ENCODE assay signal across 20 cellular contexts in genomic region chr4:5752803-5753184, GRCh38. TPM values are rescaled to one million over a fixed set of nuclear protein-coding genes. Genes with fewer than 3 reads are reported as not detected.
A peak's percentile ranks its signal among the peaks of the same experiment; 100 is the strongest.
DNase-seq lines count a peak whose midpoint lies in the region; ATAC-seq and TF ChIP-seq lines count a peak whose summit lies in the region.
"Had no signal": no experiment of that assay in that cellular context is flagged by ENCODE, and none has a peak within 500 bp of the region (broad histone marks: within the 10 kb centered on the region; RNA-seq: fewer than 3 reads in every experiment).

No MANE protein-coding gene starts in this region.

- H3K9me3 Mint-ChIP-seq in nephron progenitor cell, result no peaks in the 10 kb centered on the region
- no peaks in the 10 kb centered on the region for H3K9me3 Mint-ChIP-seq in effector memory CD8-positive, alpha-beta T cell
- H3K9me3 Mint-ChIP-seq: activated T-cell treated with anti-CD3 and anti-CD28 coated beads, Interleukin-2, amount 50 U/mL, for 72 hours; T-helper 2 cell treated with Interferon-gamma antibody and Interleukin-4, amounts not matched to agents 5 μg/mL and 100 μg/mL, for 36 hours had no signal

- H3K4me3 ChIP-seq in H7 (ENCODE audit: insufficient read depth, low read depth, low read length) (no peak overlapping the region), RWPE2 (ENCODE audit: severe bottlenecking) (no peak overlapping the region), fibroblast of lung (replicated peaks in 1 of 4; ENCODE audit: control extremely low read depth in 1 of 4, insufficient read depth in 1 of 4, low read depth in 3 of 4, low read length in 4 of 4) (no peak overlapping the region)
- H3K4me3 ChIP-seq: cardiac muscle cell, suprapubic skin had no signal

- no peak overlapping the region for H3K4me3 Mint-ChIP-seq in nephron progenitor cell
- H3K4me3 Mint-ChIP-seq in effector memory CD8-positive, alpha-beta T cell, result no peak overlapping the region
- H3K4me3 Mint-ChIP-seq: activated naive CD8-positive, alpha-beta T cell; activated T-cell treated with anti-CD3 and anti-CD28 coated beads, Interleukin-2, amount 50 U/mL, for 72 hours; T-helper 2 cell treated with Interferon-gamma antibody and Interleukin-4, amounts not matched to agents 5 μg/mL and 100 μg/mL, for 36 hours had no signal

- H3K27ac ChIP-seq in RWPE2 (ENCODE audit: poor library complexity, severe bottlenecking) (peak overlapping the region; percentile 84), fibroblast of lung (ENCODE audit: insufficient read depth, low read length) (peak overlapping the region; percentile 5)
- H3K27ac ChIP-seq: cardiac muscle cell, suprapubic skin had no signal

- H3K27ac Mint-ChIP-seq in nephron progenitor cell, result no peak overlapping the region
- no peak overlapping the region for H3K27ac Mint-ChIP-seq in effector memory CD8-positive, alpha-beta T cell
- H3K27ac Mint-ChIP-seq: activated naive CD8-positive, alpha-beta T cell; activated T-cell treated with anti-CD3 and anti-CD28 coated beads, Interleukin-2, amount 50 U/mL, for 72 hours; T-helper 2 cell treated with Interferon-gamma antibody and Interleukin-4, amounts not matched to agents 5 μg/mL and 100 μg/mL, for 36 hours had no signal

- no peaks in the 10 kb centered on the region for H3K27me3 ChIP-seq in H7 (ENCODE audit: control insufficient read depth, insufficient read depth, low read length)
- no peaks in the 10 kb centered on the region for H3K27me3 ChIP-seq in RWPE2 (ENCODE audit: insufficient read depth, poor library complexity, severe bottlenecking)
- no peaks in the 10 kb centered on the region for H3K27me3 ChIP-seq in fibroblast of lung (ENCODE audit: control insufficient read depth, insufficient read depth, low read length)
- H3K27me3 ChIP-seq: cardiac muscle cell, suprapubic skin had no signal

- no peak overlapping the region for H2AFZ ChIP-seq in fibroblast of lung (ENCODE audit: low read length)

- H3K36me3 ChIP-seq in H7 (replicated peaks; ENCODE audit: control insufficient read depth, insufficient read depth, low read length) (peaks cover 10% of the 10 kb centered on the region), RWPE2 (ENCODE audit: low read depth) (peaks cover 68% of the 10 kb centered on the region), fibroblast of lung (ENCODE audit: control insufficient read depth, insufficient read depth, low read length) (peaks cover 29% of the 10 kb centered on the region)

- H3K27me3 Mint-ChIP-seq in nephron progenitor cell (ENCODE audit: low read depth, poor library complexity), result peaks cover 7% of the 10 kb centered on the region
- H3K27me3 Mint-ChIP-seq in effector memory CD8-positive, alpha-beta T cell, result no peaks in the 10 kb centered on the region

- peak; percentile 70 for DNase-seq in H7
- no peak for DNase-seq in RWPE2 (ENCODE audit: low spot score)
- no peak for DNase-seq in fibroblast of lung (ENCODE audit: low read depth in 2 of 2)
- DNase-seq in nephron progenitor cell, result peak; percentile 13
- DNase-seq in central memory CD4-positive, alpha-beta T cell, result no peak
- no peak for DNase-seq in epidermal melanocyte (ENCODE audit: insufficient read length, low spot score)
- DNase-seq in effector memory CD8-positive, alpha-beta T cell, result no peak
- DNase-seq: activated CD8-positive, alpha-beta memory T cell treated with anti-CD3 and anti-CD28 coated beads for 24 hours; activated T-cell treated with anti-CD3 and anti-CD28 coated beads, Interleukin-2, amount 50 U/mL, for 72 hours; DMS79 treated with DMSO at 0.1 percent for 48 hours; effector CD4-positive, alpha-beta T cell; hypothalamus; NCI-H1092; NCI-H2081 treated with DMSO at 0.1 percent for 48 hours had no signal

- H3K36me3 Mint-ChIP-seq in nephron progenitor cell (ENCODE audit: low read depth), result peaks cover 60% of the 10 kb centered on the region
- H3K36me3 Mint-ChIP-seq in effector memory CD8-positive, alpha-beta T cell (ENCODE audit: insufficient read depth), result no peaks in the 10 kb centered on the region
- H3K36me3 Mint-ChIP-seq: activated naive CD8-positive, alpha-beta T cell had no signal

- no peaks in the 10 kb centered on the region for H4K20me1 ChIP-seq in fibroblast of lung (ENCODE audit: control insufficient read depth, extremely low read depth, insufficient read depth, low read length)

- no peaks in the 10 kb centered on the region for H3K79me2 ChIP-seq in fibroblast of lung (ENCODE audit: control insufficient read depth, insufficient read depth, low read length)

- H3K4me1 ChIP-seq in RWPE2 (ENCODE audit: insufficient read depth, poor library complexity, severe bottlenecking) (peaks cover 48% of the 10 kb centered on the region), fibroblast of lung (ENCODE audit: control insufficient read depth, extremely low read depth, insufficient read depth, low read length) (peaks cover 9% of the 10 kb centered on the region)
- H3K4me1 ChIP-seq: suprapubic skin had no signal

- no peak overlapping the region for H3K4me2 ChIP-seq in fibroblast of lung (ENCODE audit: extremely low read depth, insufficient read depth, low read length)

- no peak overlapping the region for H3K9ac ChIP-seq in fibroblast of lung (ENCODE audit: insufficient read depth, low read length)

- H3K9me3 ChIP-seq in RWPE2 (ENCODE audit: severe bottlenecking) (no peaks in the 10 kb centered on the region), fibroblast of lung (ENCODE audit: control insufficient read depth, insufficient read depth, low read depth, low read length) (no peaks in the 10 kb centered on the region)
- H3K9me3 ChIP-seq: suprapubic skin had no signal

- H3K4me1 Mint-ChIP-seq in nephron progenitor cell, result peaks cover 29% of the 10 kb centered on the region
- no peaks in the 10 kb centered on the region for H3K4me1 Mint-ChIP-seq in effector memory CD8-positive, alpha-beta T cell (ENCODE audit: low read depth in 2 of 2)

- ATAC-seq in RWPE2 (ENCODE audit: low read depth) (no peak), GM18519 (IDR thresholded peaks at IDR 0.05; ENCODE audit: low FRiP score, unreplicated experiment) (no peak)
- no peak for ATAC-seq in effector memory CD8-positive, alpha-beta T cell (replicated peaks)
- ATAC-seq: activated T-cell treated with anti-CD3 and anti-CD28 coated beads, Interleukin-2, amount 50 U/mL, for 72 hours; left lobe of liver had no signal

- TF ChIP-seq CTCF in RWPE2 (IDR thresholded peaks at IDR 0.05; ENCODE audit: poor library complexity, severe bottlenecking) (no peak), fibroblast of lung (conservative IDR thresholded peaks at IDR 0.05 in 1 of 2, IDR thresholded peaks at IDR 0.05 in 1 of 2; ENCODE audit: low read depth in 1 of 2, low read length in 2 of 2) (no peak), nephron progenitor cell (IDR thresholded peaks at IDR 0.05) (no peak)

RNA-seq across cellular contexts. Expression of gene EVC, which starts 41.8 kb away (rescaled TPM):
- 4.5 and 15.4 TPM in 2 replicates for total RNA-seq in H7 (2014; rRNA removed; shearing (Covaris generic))
- 24.4 and 39.0 TPM in 2 replicates for total RNA-seq in fibroblast of lung
- polyA plus RNA-seq in fibroblast of lung, result 4.9 and 6.1 TPM in 2 replicates
- polyA plus RNA-seq in fibroblast of lung (2012), result 10.2 and 13.0 TPM in 2 replicates
- 21.1 and 22.1 TPM in 2 replicates for polyA minus RNA-seq in fibroblast of lung (ENCODE audit: low replicate concordance)

RNA-seq across cellular contexts. Expression of gene EVC2, which starts 44.4 kb away (rescaled TPM):
- total RNA-seq in H7 (2014; rRNA removed; shearing (Covaris generic)), result 6.2 and 7.5 TPM in 2 replicates
- 15.9 and 16.5 TPM in 2 replicates for total RNA-seq in fibroblast of lung
- 1.3 and 1.4 TPM in 2 replicates for polyA plus RNA-seq in fibroblast of lung
- polyA plus RNA-seq in fibroblast of lung (2012), result 3.5 and 4.1 TPM in 2 replicates
- 2.5 and 7.8 TPM in 2 replicates for polyA minus RNA-seq in fibroblast of lung (ENCODE audit: low replicate concordance)

Comparison
In these comparisons a context has a peak if more than half of its experiments do, and no peak if none do; other contexts are left out.
1. DNase-seq: peak in H7 (single experiment) and nephron progenitor cell (single experiment); none in RWPE2 (single experiment), fibroblast of lung (0 of 2), central memory CD4-positive, alpha-beta T cell (single experiment), epidermal melanocyte (single experiment) and effector memory CD8-positive, alpha-beta T cell (0 of 3).